Comparison of ENCODE assay signal across 8 cellular contexts in genomic region chr11:86954288-86955110, GRCh38. TPM values are rescaled to one million over a fixed set of nuclear protein-coding genes. Genes with fewer than 3 reads are reported as not detected.
DNase-seq lines count a peak whose midpoint lies in the region; ATAC-seq and TF ChIP-seq lines count a peak whose summit lies in the region.

No MANE protein-coding gene starts in this region.

- no peak for DNase-seq in RWPE2 (ENCODE audit: low spot score)
- no peak for DNase-seq in central memory CD4-positive, alpha-beta T cell
- no peak for DNase-seq in OCI-M2 (lab: John Stamatoyannopoulos, UW; ENCODE audit: unreplicated experiment)
- no peak for DNase-seq in D341Med (ENCODE audit: low spot score)

- peaks cover 67% of the 10 kb centered on the region for H3K4me1 Mint-ChIP-seq in nephron

- TF ChIP-seq CTCF in RWPE2 (IDR thresholded peaks at IDR 0.05; ENCODE audit: poor library complexity, severe bottlenecking) (no peak), nephron (IDR thresholded peaks at IDR 0.05; ENCODE audit: unreplicated experiment in 3 of 3) (no peak)

- H3K4me1 ChIP-seq in BLaER1 treated with 17β-estradiol and CSF1 and Interleukin-3, amounts not matched to agents 10 nM and 100 nM, result peaks cover 0 to 30% (median 16%) of the 10 kb centered on the region in 10 experiments; a peak in 15 of 20 replicates
- H3K4me1 ChIP-seq in RWPE2 (ENCODE audit: insufficient read depth, poor library complexity, severe bottlenecking) (no peaks in the 10 kb centered on the region), esophagus (ENCODE audit: control insufficient read depth in 2 of 2, insufficient read depth in 2 of 2, low read length in 1 of 2) (no peaks in the 10 kb centered on the region)

- no peaks in the 10 kb centered on the region for H3K9me3 ChIP-seq in BLaER1 treated with 17β-estradiol and CSF1 and Interleukin-3, amounts not matched to agents 10 nM and 100 nM (replicated peaks in 1 of 11)
- H3K9me3 ChIP-seq in RWPE2 (ENCODE audit: severe bottlenecking) (no peaks in the 10 kb centered on the region), esophagus (ENCODE audit: control insufficient read depth in 2 of 2, insufficient read depth in 1 of 2, low read depth in 1 of 2, low read length in 1 of 2) (peaks cover 0 to 1% of the 10 kb centered on the region in 2 donors)

- H3K36me3 Mint-ChIP-seq in nephron (ENCODE audit: low read depth), result peaks cover 32% of the 10 kb centered on the region

- no peaks in the 10 kb centered on the region for H3K9me3 Mint-ChIP-seq in nephron

- WGBS in esophagus, 2 donors, result 5 to 7% methylated on average over 43 of the region's 43 CpGs

- H3K4me3 Mint-ChIP-seq in nephron, result peak overlapping the region; percentile 85 to 97 (median 95)

- H3K4me3 ChIP-seq in BLaER1 treated with 17β-estradiol and CSF1 and Interleukin-3, amounts not matched to agents 10 nM and 100 nM, result peak overlapping the region; percentile 63 to 81 (median 72)
- H3K4me3 ChIP-seq in RWPE2 (ENCODE audit: severe bottlenecking) (peak overlapping the region; percentile 52), esophagus (ENCODE audit: low read depth in 1 of 2, low read length in 2 of 2) (peak overlapping the region; percentile 74 to 88)

- H3K9ac ChIP-seq in BLaER1 treated with 17β-estradiol and CSF1 and Interleukin-3, amounts not matched to agents 10 nM and 100 nM, result peak overlapping the region; percentile 56 to 81 (median 72); a peak in 21 of 22 replicates

- no peaks in the 10 kb centered on the region for H3K27me3 Mint-ChIP-seq in nephron (ENCODE audit: low read depth)

- ATAC-seq in GM21723 (IDR thresholded peaks at IDR 0.05; ENCODE audit: unreplicated experiment) (peak; percentile 2), RWPE2 (ENCODE audit: low read depth) (no peak)

- H3K27me3 ChIP-seq in BLaER1 treated with 17β-estradiol and CSF1 and Interleukin-3, amounts not matched to agents 10 nM and 100 nM, result peaks cover 16 to 36% (median 23%) of the 10 kb centered on the region in 11 experiments
- H3K27me3 ChIP-seq in RWPE2 (ENCODE audit: insufficient read depth, poor library complexity, severe bottlenecking), result no peaks in the 10 kb centered on the region
- H3K27me3 ChIP-seq in esophagus (ENCODE audit: control insufficient read depth in 1 of 2, insufficient read depth in 2 of 2, low read length in 2 of 2), result no peaks in the 10 kb centered on the region

- peak overlapping the region in 9 of 11 experiments; percentile 17 to 65 (median 39); a peak in 12 of 22 replicates for H3K27ac ChIP-seq in BLaER1 treated with 17β-estradiol and CSF1 and Interleukin-3, amounts not matched to agents 10 nM and 100 nM
- H3K27ac ChIP-seq in RWPE2 (ENCODE audit: poor library complexity, severe bottlenecking), result no peak overlapping the region
- H3K27ac ChIP-seq in esophagus (ENCODE audit: low read depth in 2 of 2, low read length in 1 of 2), result peak overlapping the region; percentile 79 to 92

- H3K27ac Mint-ChIP-seq in nephron, result peak overlapping the region; percentile 90 to 92 (median 90)

- peaks cover 0 to 8% (median 0%) of the 10 kb centered on the region in 11 experiments; a peak in 2 of 22 replicates for H4K20me1 ChIP-seq in BLaER1 treated with 17β-estradiol and CSF1 and Interleukin-3, amounts not matched to agents 10 nM and 100 nM

- H3K36me3 ChIP-seq in BLaER1 treated with 17β-estradiol and CSF1 and Interleukin-3, amounts not matched to agents 10 nM and 100 nM, result no peaks in the 10 kb centered on the region
- H3K36me3 ChIP-seq in RWPE2 (ENCODE audit: low read depth) (no peaks in the 10 kb centered on the region), esophagus (ENCODE audit: control insufficient read depth in 2 of 2, insufficient read depth in 2 of 2, low read length in 1 of 2) (no peaks in the 10 kb centered on the region)

- H3K4me2 ChIP-seq in BLaER1 treated with 17β-estradiol and CSF1 and Interleukin-3, amounts not matched to agents 10 nM and 100 nM, result peak overlapping the region; percentile 93 to 100 (median 99)

RNA-seq across cellular contexts. Expression of gene FZD4, which starts 0.7 kb away (rescaled TPM):
- polyA plus RNA-seq in esophagus, result 1 to 10 TPM; 1.4 to 2.0 TPM
